Comparison of ENCODE assay signal across 24 cellular contexts in the genomic region with DNA sequence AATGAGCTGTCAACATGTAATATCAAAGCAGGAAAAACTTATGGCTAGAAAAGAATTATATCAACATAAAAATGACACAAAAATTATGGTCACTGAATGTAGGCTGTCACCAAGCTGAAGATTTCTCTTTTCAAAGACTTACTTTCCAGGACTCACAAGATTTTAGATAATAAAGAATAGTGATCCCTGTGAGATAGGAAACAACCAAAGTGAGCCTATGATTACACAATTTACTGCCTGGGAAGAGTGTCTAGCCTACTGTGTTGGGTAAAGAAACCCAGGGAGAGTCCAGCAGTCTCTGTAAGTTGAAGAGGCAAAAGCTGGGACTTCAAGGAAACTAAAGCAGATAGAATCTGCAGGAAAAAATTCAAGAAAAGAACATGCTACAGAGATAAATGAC. TPM values are rescaled to one million over a fixed set of nuclear protein-coding genes. Genes with fewer than 3 reads are reported as not detected.
"Had no signal": no experiment of that assay in that cellular context is flagged by ENCODE, and none has a peak within 500 bp of the region (broad histone marks: within the 10 kb centered on the region; RNA-seq: fewer than 3 reads in every experiment).

No MANE protein-coding gene starts in this region.

- H3K27me3 Mint-ChIP-seq: activated CD4-positive, alpha-beta memory T cell treated with anti-CD3 and anti-CD28 coated beads, Interleukin-2, amount 10 ng/mL, durations not matched to agents 7 days and 5 days; activated naive CD8-positive, alpha-beta T cell treated with anti-CD3 and anti-CD28 coated beads, Interleukin-2, amount 10 ng/mL, durations not matched to agents 7 days and 5 days; stimulated activated naive CD8-positive, alpha-beta T cell treated with anti-CD3 and anti-CD28 coated beads, Interleukin-15, amount 100 ng/mL, for 72 hours; T-cell had no signal

- H3K4me1 Mint-ChIP-seq: naive B cell had no signal

- H3K4me3 ChIP-seq: esophagus squamous epithelium, heart left ventricle, mucosa of descending colon, neural progenitor cell, prostate gland, right atrium auricular region, spleen, tibial nerve had no signal

- H3K4me1 ChIP-seq: prostate gland, right atrium auricular region had no signal

- H3K9me3 Mint-ChIP-seq: activated CD4-positive, alpha-beta memory T cell treated with anti-CD3 and anti-CD28 coated beads, Interleukin-2, amount 10 ng/mL, durations not matched to agents 7 days and 5 days; activated naive CD4-positive, alpha-beta T cell treated with anti-CD3 and anti-CD28 coated beads for 36 hours; activated naive CD8-positive, alpha-beta T cell treated with anti-CD3 and anti-CD28 coated beads, Interleukin-2, amount 10 ng/mL, durations not matched to agents 7 days and 5 days; activated T-cell treated with anti-CD3 and anti-CD28 coated beads, Interleukin-2, amount 50 U/mL, for 72 hours; endodermal cell; stimulated activated naive CD8-positive, alpha-beta T cell treated with anti-CD3 and anti-CD28 coated beads, Interleukin-15, amount 100 ng/mL, for 72 hours; T-cell had no signal

- H3K4me3 Mint-ChIP-seq: activated CD4-positive, alpha-beta memory T cell treated with anti-CD3 and anti-CD28 coated beads, Interleukin-2, amount 10 ng/mL, durations not matched to agents 7 days and 5 days; activated naive CD4-positive, alpha-beta T cell treated with anti-CD3 and anti-CD28 coated beads for 36 hours; activated naive CD8-positive, alpha-beta T cell treated with anti-CD3 and anti-CD28 coated beads, Interleukin-2, amount 10 ng/mL, durations not matched to agents 7 days and 5 days; activated T-cell treated with anti-CD3 and anti-CD28 coated beads, Interleukin-2, amount 50 U/mL, for 72 hours; endodermal cell; naive B cell; neural progenitor cell; stimulated activated naive CD8-positive, alpha-beta T cell treated with anti-CD3 and anti-CD28 coated beads, Interleukin-15, amount 100 ng/mL, for 72 hours; T-cell had no signal

- H3K36me3 ChIP-seq: esophagus squamous epithelium, heart left ventricle, neural progenitor cell, prostate gland, right atrium auricular region, spleen, tibial nerve had no signal

- H3K27me3 ChIP-seq: esophagus squamous epithelium, heart left ventricle, neural progenitor cell, right atrium auricular region, spleen, tibial nerve had no signal

- H3K27ac ChIP-seq: esophagus squamous epithelium, heart left ventricle, neural progenitor cell, prostate gland, right atrium auricular region, spleen, tibial nerve had no signal

- ATAC-seq: activated T-cell treated with anti-CD3 and anti-CD28 coated beads, Interleukin-2, amount 50 U/mL, for 72 hours; heart left ventricle; left cardiac atrium; mucosa of descending colon; stimulated activated naive CD8-positive, alpha-beta T cell treated with anti-CD3 and anti-CD28 coated beads, Interleukin-15, amount 100 ng/mL, for 72 hours; T-cell had no signal

- H3K9me3 ChIP-seq: esophagus squamous epithelium, heart left ventricle, mucosa of descending colon, prostate gland, right atrium auricular region, spleen, tibial nerve had no signal

- H3K27ac Mint-ChIP-seq: activated CD4-positive, alpha-beta memory T cell treated with anti-CD3 and anti-CD28 coated beads, Interleukin-2, amount 10 ng/mL, durations not matched to agents 7 days and 5 days; activated naive CD4-positive, alpha-beta T cell treated with anti-CD3 and anti-CD28 coated beads for 36 hours; activated naive CD8-positive, alpha-beta T cell treated with anti-CD3 and anti-CD28 coated beads, Interleukin-2, amount 10 ng/mL, durations not matched to agents 7 days and 5 days; activated T-cell treated with anti-CD3 and anti-CD28 coated beads, Interleukin-2, amount 50 U/mL, for 72 hours; endodermal cell; naive B cell; neural progenitor cell; stimulated activated naive CD8-positive, alpha-beta T cell treated with anti-CD3 and anti-CD28 coated beads, Interleukin-15, amount 100 ng/mL, for 72 hours; T-cell had no signal

- DNase-seq: activated CD4-positive, alpha-beta memory T cell treated with anti-CD3 and anti-CD28 coated beads, Interleukin-2, amount 10 ng/mL, durations not matched to agents 7 days and 5 days; activated CD4-positive, alpha-beta T cell treated with anti-CD3 and anti-CD28 coated beads for 48 hours; activated effector memory CD4-positive, alpha-beta T cell treated with Interleukin-2 at 50 U/mL for 16 hours; activated naive CD4-positive, alpha-beta T cell treated with anti-CD3 and anti-CD28 coated beads for 36 hours; activated naive CD8-positive, alpha-beta T cell treated with anti-CD3 and anti-CD28 coated beads, Interleukin-2, amount 10 ng/mL, durations not matched to agents 7 days and 5 days; activated T-cell treated with anti-CD3 and anti-CD28 coated beads, Interleukin-2, amount 50 U/mL, for 72 hours; cerebellar nuclear complex; cortex of kidney; endodermal cell; esophagus squamous epithelium; heart left ventricle; islet precursor cell; left cardiac atrium; mucosa of descending colon; naive B cell; spleen; stimulated activated CD4-positive, alpha-beta T cell treated with anti-CD3 and anti-CD28 coated beads, Interleukin-4, amount 100 ng/mL, for 1 hour; stimulated activated naive CD8-positive, alpha-beta T cell treated with anti-CD3 and anti-CD28 coated beads, Interleukin-15, amount 100 ng/mL, for 72 hours; T-cell had no signal

- H3K36me3 Mint-ChIP-seq: naive B cell, neural progenitor cell, T-cell had no signal

RNA-seq across cellular contexts. Expression of a gene that starts 20.2 kb away (rescaled TPM):
- total RNA-seq: endodermal cell, fibroblast of villous mesenchyme had no signal
